ENCODE assay signal across 1 cellular context in the genomic region with DNA sequence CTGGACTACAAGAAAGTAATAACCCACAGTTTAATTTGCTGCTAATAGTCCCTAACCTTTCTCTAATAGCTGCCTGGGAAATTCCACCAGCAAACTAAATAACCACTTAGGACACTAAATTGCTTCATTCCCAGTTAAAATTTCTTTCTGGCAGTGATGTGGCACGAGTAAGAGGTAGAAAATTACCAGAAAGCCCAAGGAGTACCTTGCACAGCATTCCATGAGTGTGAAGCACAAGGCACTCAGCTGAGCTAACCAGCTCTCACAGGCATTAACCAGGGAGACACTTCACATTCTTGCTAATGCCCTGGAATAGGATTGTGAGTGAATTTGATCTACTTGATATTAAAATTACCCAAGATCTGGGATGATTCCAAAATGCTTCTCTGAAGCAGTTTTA.
A peak's percentile ranks its signal among the peaks of the same experiment; 100 is the strongest.
TF ChIP-seq lines count a peak whose summit lies in the region.

No MANE protein-coding gene starts in this region.

TF ChIP-seq in SK-N-SH treated with all-trans-retinoic acid at 6 μM for 48 hours, 23 proteins besides CTCF, POLR2A, EP300 and RAD21 (continued from another document):
- TF ChIP-seq TSHZ2 (CRISPR knock-in tag; IDR thresholded peaks at IDR 0.05) (peak; percentile 68; the same call in 1 of the 2 replicates), ISL1 (CRISPR knock-in tag; IDR thresholded peaks at IDR 0.05) (peak; percentile 100), ZNF565 (CRISPR knock-in tag; conservative IDR thresholded peaks at IDR 0.05; ENCODE audit: low read depth) (0 out of 2 replicates have a peak, but pooled peaks have one; percentile 16), CSDC2 (CRISPR knock-in tag; IDR thresholded peaks at IDR 0.05) (peak; percentile 84; the same call in 1 of the 2 replicates), CSRNP3 (CRISPR knock-in tag; IDR thresholded peaks at IDR 0.05) (peak; percentile 91), ESRRG (CRISPR knock-in tag; IDR thresholded peaks at IDR 0.05) (peak; percentile 70; the same call in 1 of the 2 replicates), TCF4 (CRISPR knock-in tag; IDR thresholded peaks at IDR 0.05; ENCODE audit: borderline replicate concordance) (peak; percentile 48; the same call in 1 of the 2 replicates), OSR1 (CRISPR knock-in tag; IDR thresholded peaks at IDR 0.05) (no peak), SNAI2 (CRISPR knock-in tag; IDR thresholded peaks at IDR 0.05) (peak; percentile 59; the same call in 1 of the 2 replicates), RARB (CRISPR knock-in tag; IDR thresholded peaks at IDR 0.05) (no peak), ARNTL (CRISPR knock-in tag; IDR thresholded peaks at IDR 0.05; ENCODE audit: borderline replicate concordance, low read depth) (no peak), CREB5 (CRISPR knock-in tag; IDR thresholded peaks at IDR 0.05; ENCODE audit: low read depth) (peak; percentile 86), ZNF8 (CRISPR knock-in tag; IDR thresholded peaks at IDR 0.05) (peak; percentile 45; the same call in 1 of the 2 replicates)
TF ChIP-seq in SK-N-SH treated with all-trans-retinoic acid at 6 μM for 48 hours: peak in this region for 14.
